11 cellular contexts compared by ENCODE assay signal in the genomic region with DNA sequence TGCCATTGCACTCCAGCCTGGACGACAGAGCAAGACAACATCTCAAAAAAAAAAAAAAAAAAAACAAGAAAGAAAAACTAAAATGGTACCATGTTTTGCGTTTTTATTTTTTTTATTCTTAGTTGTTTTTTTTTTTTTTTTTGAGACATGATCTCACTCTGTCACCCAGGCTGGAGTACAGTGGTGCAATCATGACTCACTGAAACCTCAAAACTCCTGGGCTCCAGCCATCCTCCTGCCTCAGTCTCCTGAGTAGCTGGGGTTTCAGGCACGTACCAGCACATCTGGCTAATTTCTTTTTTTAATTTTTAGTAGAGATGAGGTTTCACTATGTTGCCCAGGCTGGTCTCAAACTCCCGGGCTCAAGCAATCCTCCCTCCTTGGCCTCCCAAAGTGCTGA. TPM values are rescaled to one million over a fixed set of nuclear protein-coding genes. Genes with fewer than 3 reads are reported as not detected.
DNase-seq lines count a peak whose midpoint lies in the region; ATAC-seq and TF ChIP-seq lines count a peak whose summit lies in the region.
"Not testable (repeated sequence)": the region's sequence is repeated elsewhere in the genome, so short reads cannot be mapped to it uniquely, and the experiment has no call there.
"Had no signal": no experiment of that assay in that cellular context is flagged by ENCODE, and none has a peak within 500 bp of the region (broad histone marks: within the 10 kb centered on the region; RNA-seq: fewer than 3 reads in every experiment).

No MANE protein-coding gene starts in this region.

- peak overlapping the region; percentile 60 for H3K18ac ChIP-seq in mesendoderm (ENCODE audit: low read length)

- not testable (repeated sequence) for H4K20me1 ChIP-seq in mammary epithelial cell (ENCODE audit: insufficient read depth, low read length)

- DNase-seq in Caki2 (ENCODE audit: low read depth) (peak; percentile 67), HS-5 (ENCODE audit: low read depth) (peak; percentile 78), NOMO-1 treated with DMSO at 0.1 percent for 48 hours (lab: John Stamatoyannopoulos, UW; ENCODE audit: unreplicated experiment) (peak; percentile 53), mammary epithelial cell (peak; percentile 88), fibroblast of peridontal ligament (ENCODE audit: extremely low read depth) (peak; percentile 92)
- DNase-seq in mesendoderm = not testable (repeated sequence)

- H4K5ac ChIP-seq in mesendoderm (ENCODE audit: low read length) = not testable (repeated sequence)

- peak overlapping the region; percentile 56 for H4K8ac ChIP-seq in mesendoderm (ENCODE audit: low read depth, low read length)

- not testable (repeated sequence) for H3K23ac ChIP-seq in mesendoderm (ENCODE audit: low read length)

- dilution Hi-C loops in mammary epithelial cell (cut with HindIII; ENCODE audit: low sequenced_read_pairs) = loop anchor here (10.0 kb wide), 1 partner anchor 204 kb away; no protein-coding TSS in a partner anchor

- H2BK5ac ChIP-seq in mesendoderm (ENCODE audit: low read length) = not testable (repeated sequence)

- H2AFZ ChIP-seq in mammary epithelial cell (ENCODE audit: low read depth, low read length) = not testable (repeated sequence)

- H3K56ac ChIP-seq in mesendoderm (ENCODE audit: low read length) = not testable (repeated sequence)

- H2BK120ac ChIP-seq in mesendoderm (ENCODE audit: low read depth, low read length) = not testable (repeated sequence)

- not testable (repeated sequence) for H3K9me3 ChIP-seq in mammary epithelial cell (replicated peaks; ENCODE audit: insufficient read depth, low read length)

- H2AK5ac ChIP-seq in mesendoderm (ENCODE audit: low read length) = not testable (repeated sequence)

- CTCF ChIA-PET in mammary epithelial cell (lab: Charles Lee; ENCODE audit: low non-redundant PET) = interaction anchor here (0.6 to 1.0 kb wide), 2 partner anchors 48 to 231 kb away, joined by 3 to 4 read pairs; no protein-coding TSS in a partner anchor

- not testable (repeated sequence) for H3K4me1 ChIP-seq in mammary epithelial cell (ENCODE audit: insufficient read depth, low read length); mesendoderm (ENCODE audit: control insufficient read depth, low read depth, low read length)

- H3K79me1 ChIP-seq in mesendoderm (ENCODE audit: low read length) = not testable (repeated sequence)

- peak overlapping the region; percentile 78 for H2BK15ac ChIP-seq in mesendoderm (replicated peaks; ENCODE audit: low read depth)

- ATAC-seq in SK-N-SH treated with all-trans-retinoic acid at 6 μM for 48 hours = peak; percentile 49

- not testable (repeated sequence) for BruUV-seq in mammary epithelial cell (replicated peaks; lab: Mats Ljungman, UMichigan)

- H3K27me3 ChIP-seq in mammary epithelial cell (ENCODE audit: insufficient read depth, low read length); mesendoderm (ENCODE audit: insufficient read depth, low read length, poor library complexity): not testable (repeated sequence)

- intact Hi-C loops in mammary epithelial cell (cut with micrococcal nuclease) = loop anchor here (5.0 to 10.0 kb wide), 4 partner anchors 64 to 644 kb away; a partner anchor contains a TSS

- H3K9ac ChIP-seq in mammary epithelial cell (ENCODE audit: insufficient read depth, low read length); mesendoderm (ENCODE audit: low read length): not testable (repeated sequence)

- not testable (repeated sequence) for H3K4me3 ChIP-seq in mammary epithelial cell (replicated peaks in 1 of 3; ENCODE audit: insufficient read depth in 1 of 3, low read depth in 2 of 3, low read length in 3 of 3); mesendoderm (ENCODE audit: low read length)

- H3K4me2 ChIP-seq in mammary epithelial cell (ENCODE audit: insufficient read depth, low read depth, low read length); mesendoderm (ENCODE audit: low read length): not testable (repeated sequence)

- H3K4ac ChIP-seq in mesendoderm (ENCODE audit: low read depth, low read length) = peak overlapping the region; percentile 55

- in situ Hi-C loops in Caki2 (cut with HindIII; ENCODE audit: low pct_unique_long_range_greater_than_20kb, low sequenced_read_pairs) = not testable (repeated sequence)
- in situ Hi-C loops in mammary epithelial cell (cut with MboI; ENCODE audit: low sequenced_read_pairs in 2 of 2) = loop anchor here in 1 of 2 donors (10.0 kb wide), 1 partner anchor 184 kb away; no protein-coding TSS in a partner anchor

- not testable (repeated sequence) for TF ChIP-seq CTCF in mammary epithelial cell (conservative IDR thresholded peaks at IDR 0.05 in 1 of 2, IDR thresholded peaks at IDR 0.05 in 1 of 2; ENCODE audit: extremely low read depth in 1 of 2, insufficient read depth in 1 of 2, low read depth in 1 of 2, low read length in 2 of 2)

- 25% methylated on average over 2 of the region's 4 CpGs for WGBS in mammary epithelial cell (ENCODE audit: low coverage, missing lambda C conversion rate)
- no CpG with 5 or more reads among the region's 4 CpGs for WGBS in mesendoderm (ENCODE audit: extremely low coverage, insufficient coverage, low lambda C conversion rate)

- H3K36me3 ChIP-seq in mammary epithelial cell (ENCODE audit: insufficient read depth, low read length); mesendoderm (ENCODE audit: control insufficient read depth, insufficient read depth, low read length): not testable (repeated sequence)

- H3K27ac ChIP-seq in mammary epithelial cell (ENCODE audit: insufficient read depth, low read depth, low read length); mesendoderm (ENCODE audit: low read depth, low read length): not testable (repeated sequence)

- not testable (repeated sequence) for H3K79me2 ChIP-seq in mammary epithelial cell (ENCODE audit: insufficient read depth, low read length); mesendoderm (ENCODE audit: control insufficient read depth, insufficient read depth, low read length)

RNA-seq across cellular contexts. Expression of a gene that starts 16.8 kb away (rescaled TPM):
- not detected in 2 replicates for total RNA-seq in Caki2 (2014; rRNA removed; shearing (Covaris generic); ENCODE audit: low replicate concordance)
- total RNA-seq in mammary epithelial cell = not detected
- polyA plus RNA-seq in mammary epithelial cell = not detected
- polyA minus RNA-seq in mammary epithelial cell = not detected
- polyA plus RNA-seq in mesendoderm (2013, experiment 1 of 2) = 1.0 TPM
- 0.95 TPM for polyA plus RNA-seq in mesendoderm (2013, experiment 2 of 2)
- total RNA-seq: activated CD4-positive, alpha-beta T cell treated with anti-CD3 and anti-CD28 coated beads for 36 hours; cardiac muscle cell had no signal
- polyA plus RNA-seq: cardiac muscle cell; naive thymus-derived CD4-positive, alpha-beta T cell had no signal

RNA-seq across cellular contexts. Expression of a gene that starts 26.8 kb away (rescaled TPM):
- total RNA-seq in Caki2 (2014; rRNA removed; shearing (Covaris generic); ENCODE audit: low replicate concordance) = 17.3 and 19.2 TPM in 2 replicates
- total RNA-seq in mammary epithelial cell = 10 to 100 TPM; 26.5 to 64.1 TPM
- polyA plus RNA-seq in mammary epithelial cell = 9.6 TPM
- 27.1 TPM for polyA minus RNA-seq in mammary epithelial cell
- polyA plus RNA-seq in mesendoderm (2013, experiment 1 of 2) = 133 TPM
- 128 TPM for polyA plus RNA-seq in mesendoderm (2013, experiment 2 of 2)

RNA-seq across cellular contexts. Expression of a gene that starts 41.1 kb away (rescaled TPM):
- 0.10 TPM in 1 of 2 replicates, not detected in the other for total RNA-seq in Caki2 (2014; rRNA removed; shearing (Covaris generic); ENCODE audit: low replicate concordance)
- not detected for total RNA-seq in mammary epithelial cell
- polyA plus RNA-seq in mammary epithelial cell = not detected
- polyA minus RNA-seq in mammary epithelial cell = not detected
- polyA plus RNA-seq in mesendoderm (2013, experiment 1 of 2) = 1.8 TPM
- polyA plus RNA-seq in mesendoderm (2013, experiment 2 of 2) = 2.0 TPM
- total RNA-seq: right lobe of liver had no signal
